14 cellular contexts compared by ENCODE assay signal in genomic region chr3:194740859-194741486, GRCh38. TPM values are rescaled to one million over a fixed set of nuclear protein-coding genes. Genes with fewer than 3 reads are reported as not detected.
DNase-seq lines count a peak whose midpoint lies in the region; ATAC-seq, FAIRE-seq and TF ChIP-seq lines count a peak whose summit lies in the region.
"Had no signal": no experiment of that assay in that cellular context is flagged by ENCODE, and none has a peak within 500 bp of the region (broad histone marks: within the 10 kb centered on the region; RNA-seq: fewer than 3 reads in every experiment).

No MANE protein-coding gene starts in this region.

- H3K27me3 Mint-ChIP-seq in CD4-positive, alpha-beta T cell, result peaks cover 31% of the 10 kb centered on the region
- H3K27me3 Mint-ChIP-seq: naive B cell had no signal

- H3K27ac ChIP-seq in BLaER1 treated with 17β-estradiol and CSF1 and Interleukin-3, amounts not matched to agents 10 nM and 100 nM, result 0 out of 22 replicates have a peak overlapping the region, but pooled peaks of 2 of the 11 experiments have one; percentile 5 to 26
- H3K27ac ChIP-seq in CD4-positive, alpha-beta T cell (ENCODE audit: low read depth, low read length), result no peak overlapping the region
- H3K27ac ChIP-seq: gastroesophageal sphincter, transverse colon had no signal

- intact Hi-C loops in CD4-positive, alpha-beta T cell (cut with DNase I, micrococcal nuclease), result no loop called here

- H3K4me2 ChIP-seq in BLaER1 treated with 17β-estradiol and CSF1 and Interleukin-3, amounts not matched to agents 10 nM and 100 nM, result peak overlapping the region in 10 of 11 experiments; percentile 4 to 76 (median 42); a peak in 19 of 22 replicates

- peak; percentile 99 for DNase-seq in HT1080 (ENCODE audit: low read depth)
- peak; percentile 69 for DNase-seq in bronchial epithelial cell (ENCODE audit: low read depth)
- DNase-seq in lung microvascular endothelial cell (ENCODE audit: low read depth in 2 of 2), result peak; percentile 56 to 93
- no peak for DNase-seq in CD1c-positive myeloid dendritic cell (ENCODE audit: extremely low spot score)
- no peak for DNase-seq in CD4-positive, alpha-beta T cell
- DNase-seq in cortex of kidney (lab: John Stamatoyannopoulos, UW), result no peak
- DNase-seq in frontal cortex (ENCODE audit: low spot score in 2 of 2), result no peak
- DNase-seq: amygdala; naive B cell; NCI-H1048; stimulated activated CD4-positive, alpha-beta T cell treated with anti-CD3 and anti-CD28 coated beads, Interleukin-1b, Interleukin-23, amount 100 ng/mL, for 48 hours; transverse colon had no signal

- FAIRE-seq in bronchial epithelial cell (lab: Jason Lieb, UNC), result no peak
- no peak for FAIRE-seq in frontal cortex (lab: Jason Lieb, UNC)

- no peak for TF ChIP-seq CTCF in bronchial epithelial cell (IDR thresholded peaks at IDR 0.05; ENCODE audit: insufficient read depth, low read length, severe bottlenecking)
- no peak for TF ChIP-seq CTCF in CD4-positive, alpha-beta T cell (IDR thresholded peaks at IDR 0.05)

- H3K27ac Mint-ChIP-seq in CD4-positive, alpha-beta T cell, result no peak overlapping the region

- H3K27me3 ChIP-seq in BLaER1 treated with 17β-estradiol and CSF1 and Interleukin-3, amounts not matched to agents 10 nM and 100 nM, result no peaks in the 10 kb centered on the region
- H3K27me3 ChIP-seq in bronchial epithelial cell (ENCODE audit: control insufficient read depth, insufficient read depth, low read length), result peaks cover 7% of the 10 kb centered on the region
- peaks cover 10% of the 10 kb centered on the region for H3K27me3 ChIP-seq in CD4-positive, alpha-beta T cell (ENCODE audit: control insufficient read depth, insufficient read depth, low read length)

- no peak overlapping the region for H3K4me3 ChIP-seq in BLaER1 treated with 17β-estradiol and CSF1 and Interleukin-3, amounts not matched to agents 10 nM and 100 nM
- no peak overlapping the region for H3K4me3 ChIP-seq in bronchial epithelial cell (ENCODE audit: low read depth, low read length)
- H3K4me3 ChIP-seq: gastroesophageal sphincter, transverse colon had no signal

- no peak for ATAC-seq in CD4-positive, alpha-beta T cell (ENCODE audit: poor library complexity)
- ATAC-seq: gastroesophageal sphincter had no signal

- H3K36me3 ChIP-seq in BLaER1 treated with 17β-estradiol and CSF1 and Interleukin-3, amounts not matched to agents 10 nM and 100 nM, result no peaks in the 10 kb centered on the region
- no peaks in the 10 kb centered on the region for H3K36me3 ChIP-seq in bronchial epithelial cell (ENCODE audit: control insufficient read depth, insufficient read depth, low read length)
- H3K36me3 ChIP-seq: gastroesophageal sphincter, transverse colon had no signal

- no peaks in the 10 kb centered on the region for H3K9me3 Mint-ChIP-seq in CD4-positive, alpha-beta T cell
- H3K9me3 Mint-ChIP-seq: naive B cell had no signal

- H3K9ac ChIP-seq in BLaER1 treated with 17β-estradiol and CSF1 and Interleukin-3, amounts not matched to agents 10 nM and 100 nM, result no peak overlapping the region

- POLR2A ChIA-PET in CD4-positive, alpha-beta T cell (lab: Charles Lee), result no interaction called here

- no peak overlapping the region for H3K4me3 Mint-ChIP-seq in CD4-positive, alpha-beta T cell
- H3K4me3 Mint-ChIP-seq: naive B cell had no signal

- H3K4me1 ChIP-seq in BLaER1 treated with 17β-estradiol and CSF1 and Interleukin-3, amounts not matched to agents 10 nM and 100 nM, result peaks cover 44 to 84% (median 68%) of the 10 kb centered on the region in 10 experiments

- no peaks in the 10 kb centered on the region for H3K4me1 Mint-ChIP-seq in CD4-positive, alpha-beta T cell (ENCODE audit: low read depth)

- CTCF ChIA-PET in CD4-positive, alpha-beta T cell (lab: Charles Lee), result interaction anchor here (1.0 kb wide), 1 partner anchor 10 kb away, joined by 3 read pairs; no protein-coding TSS in a partner anchor

- peaks cover 0 to 6% (median 0%) of the 10 kb centered on the region in 11 experiments; a peak in 5 of 22 replicates for H4K20me1 ChIP-seq in BLaER1 treated with 17β-estradiol and CSF1 and Interleukin-3, amounts not matched to agents 10 nM and 100 nM

- no peaks in the 10 kb centered on the region for H3K36me3 Mint-ChIP-seq in CD4-positive, alpha-beta T cell (ENCODE audit: low read depth)
- H3K36me3 Mint-ChIP-seq: naive B cell had no signal

- peaks cover 0 to 36% (median under 1%) of the 10 kb centered on the region in 11 experiments; a peak in 12 of 22 replicates for H3K9me3 ChIP-seq in BLaER1 treated with 17β-estradiol and CSF1 and Interleukin-3, amounts not matched to agents 10 nM and 100 nM (replicated peaks in 1 of 11)
- H3K9me3 ChIP-seq in CD4-positive, alpha-beta T cell (ENCODE audit: control insufficient read depth, low read length), result no peaks in the 10 kb centered on the region
- H3K9me3 ChIP-seq: gastroesophageal sphincter, transverse colon had no signal

RNA-seq across cellular contexts. Expression of gene FAM43A, which starts 55.3 kb away (rescaled TPM):
- total RNA-seq in HT1080 (2014; rRNA removed; shearing (Covaris generic)), result 6.1 and 6.6 TPM in 2 replicates
- polyA plus RNA-seq in HT1080 (2015; cell fraction: cytosol; rRNA removed), result 8.2 and 10.7 TPM in 2 replicates
- 8.5 and 10.0 TPM in 2 replicates for polyA plus RNA-seq in HT1080 (2015; cell fraction: nucleus; rRNA removed)
- total RNA-seq in bronchial epithelial cell (2.9 and 3.7 TPM in 2 replicates), lung microvascular endothelial cell (93.1 and 227 TPM in 2 replicates), frontal cortex (4.5 TPM)
- 1 to 10 TPM; 2.4 to 2.6 TPM for total RNA-seq in CD4-positive, alpha-beta T cell

Comparison
In these comparisons a context has a peak if more than half of its experiments do, and no peak if none do; other contexts are left out.
1. DNase-seq: peak in HT1080 (single experiment), bronchial epithelial cell (single experiment) and lung microvascular endothelial cell (2 of 2); none in CD1c-positive myeloid dendritic cell (single experiment), CD4-positive, alpha-beta T cell (0 of 10), cortex of kidney (single experiment) and frontal cortex (0 of 2).
2. RNA of gene FAM43A, which starts 55.3 kb away (total RNA-seq): 93.1 to 227 TPM in lung microvascular endothelial cell; 6.1 to 6.6 TPM in HT1080, 4.5 TPM in frontal cortex (single experiment), 2.9 to 3.7 TPM in bronchial epithelial cell and 2.4 to 2.6 TPM in CD4-positive, alpha-beta T cell; every median in the first group is over 10 times any median in the second.